ENCODE assay signal across 11 cellular contexts in the genomic region with DNA sequence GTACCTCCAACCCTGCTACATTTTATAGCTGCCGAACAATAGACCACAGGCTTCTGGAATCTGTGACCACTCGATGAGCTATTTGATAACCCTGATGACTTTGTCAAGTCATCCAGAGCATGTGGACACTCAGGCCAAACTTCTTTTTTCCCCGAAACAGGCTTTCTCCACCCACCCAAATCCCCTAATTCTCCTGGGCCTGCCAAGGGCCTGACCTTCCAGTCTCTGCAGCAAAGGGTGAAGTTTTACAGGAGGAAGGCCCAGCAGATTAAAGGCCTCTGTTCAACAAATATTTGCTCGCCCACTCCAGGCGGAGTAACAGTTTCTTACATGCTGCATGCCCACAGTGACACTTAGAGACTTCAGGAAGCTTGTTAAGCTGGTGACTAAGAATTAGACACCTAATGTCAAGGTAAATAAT. TPM values are rescaled to one million over a fixed set of nuclear protein-coding genes. Genes with fewer than 3 reads are reported as not detected.
DNase-seq lines count a peak whose midpoint lies in the region; ATAC-seq and TF ChIP-seq lines count a peak whose summit lies in the region.
"Had no signal": no experiment of that assay in that cellular context is flagged by ENCODE, and none has a peak within 500 bp of the region (broad histone marks: within the 10 kb centered on the region; RNA-seq: fewer than 3 reads in every experiment).

No MANE protein-coding gene starts in this region.

- H3K4me1 Mint-ChIP-seq in osteocyte (ENCODE audit: unreplicated experiment): peaks cover 37% of the 10 kb centered on the region
- peaks cover 12% of the 10 kb centered on the region for H3K4me1 Mint-ChIP-seq in activated T-helper 1 cell treated with anti-CD3 and anti-CD28 coated beads, Interleukin-12 subunit alpha, Interleukin-12 subunit beta, Interleukin-2, Interleukin-4 antibody, amounts not matched to agents 30 ng/mL and 10 ng/mL and 1 ng/mL, durations not matched to agents 14 hours and 24 hours and 36 hours (ENCODE audit: low read depth)

- H3K27me3 Mint-ChIP-seq in osteocyte (ENCODE audit: unreplicated experiment): peaks cover 12% of the 10 kb centered on the region
- H3K27me3 Mint-ChIP-seq in activated T-helper 1 cell treated with anti-CD3 and anti-CD28 coated beads, Interleukin-12 subunit alpha, Interleukin-12 subunit beta, Interleukin-2, Interleukin-4 antibody, amounts not matched to agents 30 ng/mL and 10 ng/mL and 1 ng/mL, durations not matched to agents 14 hours and 24 hours and 36 hours (ENCODE audit: insufficient read depth): peaks cover 66% of the 10 kb centered on the region

- POLR2A ChIA-PET in AG04449 (lab: Yijun Ruan, JAX): interaction anchor here (2.2 to 3.0 kb wide), 3 partner anchors 115 to 129 kb away, joined by 8 to 11 read pairs (median 9); no protein-coding TSS in a partner anchor

- DNase-seq in AG04449 (ENCODE audit: low read depth, low spot score) (no peak), LHCN-M2 (ENCODE audit: low read depth) (peak; percentile 63), epithelial cell of proximal tubule (ENCODE audit: low read depth) (no peak), osteocyte (ENCODE audit: extremely low spot score, unreplicated experiment) (no peak), GM13977 (ENCODE audit: low spot score) (no peak)
- no peak for DNase-seq in activated T-helper 1 cell treated with anti-CD3 and anti-CD28 coated beads, Interleukin-12 subunit alpha, Interleukin-12 subunit beta, Interleukin-2, Interleukin-4 antibody, amounts not matched to agents 30 ng/mL and 10 ng/mL and 1 ng/mL, durations not matched to agents 14 hours and 24 hours and 36 hours (ENCODE audit: low spot score)
- DNase-seq: CD8-positive, alpha-beta memory T cell; NCI-H446 treated with DMSO at 0.1 percent for 48 hours had no signal

- intact Hi-C loops in activated T-helper 1 cell treated with anti-CD3 and anti-CD28 coated beads, Interleukin-12 subunit alpha, Interleukin-12 subunit beta, Interleukin-2, Interleukin-4 antibody, amounts not matched to agents 30 ng/mL and 10 ng/mL and 1 ng/mL, durations not matched to agents 14 hours and 24 hours and 36 hours (cut with micrococcal nuclease): loop anchor here (2.0 to 5.0 kb wide), 2 partner anchors 31 to 55 kb away; no protein-coding TSS in a partner anchor

- ATAC-seq in GM21367 (IDR thresholded peaks at IDR 0.05; ENCODE audit: unreplicated experiment): no peak
- no peak for ATAC-seq in GM21515 (IDR thresholded peaks at IDR 0.05; ENCODE audit: unreplicated experiment)

- H3K4me3 ChIP-seq in AG04449 (ENCODE audit: low read depth, low read length): peak overlapping the region; percentile 83
- no peak overlapping the region for H3K4me3 ChIP-seq in epithelial cell of proximal tubule (ENCODE audit: low read depth, low read length)

- no peaks in the 10 kb centered on the region for H3K36me3 Mint-ChIP-seq in osteocyte (ENCODE audit: unreplicated experiment)
- H3K36me3 Mint-ChIP-seq in activated T-helper 1 cell treated with anti-CD3 and anti-CD28 coated beads, Interleukin-12 subunit alpha, Interleukin-12 subunit beta, Interleukin-2, Interleukin-4 antibody, amounts not matched to agents 30 ng/mL and 10 ng/mL and 1 ng/mL, durations not matched to agents 14 hours and 24 hours and 36 hours (ENCODE audit: low read depth): no peaks in the 10 kb centered on the region
- H3K36me3 Mint-ChIP-seq: CD8-positive, alpha-beta memory T cell had no signal

- H3K27ac Mint-ChIP-seq in osteocyte (ENCODE audit: unreplicated experiment): no peak overlapping the region
- H3K27ac Mint-ChIP-seq in activated T-helper 1 cell treated with anti-CD3 and anti-CD28 coated beads, Interleukin-12 subunit alpha, Interleukin-12 subunit beta, Interleukin-2, Interleukin-4 antibody, amounts not matched to agents 30 ng/mL and 10 ng/mL and 1 ng/mL, durations not matched to agents 14 hours and 24 hours and 36 hours: no peak overlapping the region
- H3K27ac Mint-ChIP-seq: T-helper 1 cell treated with Interleukin-12 subunit alpha and Interleukin-12 subunit beta and Interleukin-4 antibody, amounts not matched to agents 30 μg/mL and 1 μg/mL, for 36 hours had no signal

- no peaks in the 10 kb centered on the region for H3K9me3 Mint-ChIP-seq in osteocyte (ENCODE audit: unreplicated experiment)
- H3K9me3 Mint-ChIP-seq in activated T-helper 1 cell treated with anti-CD3 and anti-CD28 coated beads, Interleukin-12 subunit alpha, Interleukin-12 subunit beta, Interleukin-2, Interleukin-4 antibody, amounts not matched to agents 30 ng/mL and 10 ng/mL and 1 ng/mL, durations not matched to agents 14 hours and 24 hours and 36 hours: no peaks in the 10 kb centered on the region
- H3K9me3 Mint-ChIP-seq: CD8-positive, alpha-beta memory T cell; T-helper 1 cell treated with Interleukin-12 subunit alpha and Interleukin-12 subunit beta and Interleukin-4 antibody, amounts not matched to agents 30 μg/mL and 1 μg/mL, for 36 hours had no signal

- in situ Hi-C loops in GM13977 (cut with MboI; ENCODE audit: low pct_unique_long_range_greater_than_20kb, low sequenced_read_pairs, unreplicated experiment): no loop called here

- H3K4me3 Mint-ChIP-seq in osteocyte (ENCODE audit: unreplicated experiment): peak overlapping the region; percentile 72
- H3K4me3 Mint-ChIP-seq in activated T-helper 1 cell treated with anti-CD3 and anti-CD28 coated beads, Interleukin-12 subunit alpha, Interleukin-12 subunit beta, Interleukin-2, Interleukin-4 antibody, amounts not matched to agents 30 ng/mL and 10 ng/mL and 1 ng/mL, durations not matched to agents 14 hours and 24 hours and 36 hours: no peak overlapping the region
- H3K4me3 Mint-ChIP-seq: T-helper 1 cell treated with Interleukin-12 subunit alpha and Interleukin-12 subunit beta and Interleukin-4 antibody, amounts not matched to agents 30 μg/mL and 1 μg/mL, for 36 hours had no signal

- CTCF ChIA-PET in AG04449 (lab: Yijun Ruan, JAX): interaction anchor here (0.7 to 1.7 kb wide), 4 partner anchors 59 to 184 kb away, joined by 3 to 6 read pairs (median 4); no protein-coding TSS in a partner anchor

- TF ChIP-seq CTCF in AG04449 (IDR thresholded peaks at IDR 0.05; ENCODE audit: insufficient read depth, low read length, missing control alignments) (no peak), epithelial cell of proximal tubule (conservative IDR thresholded peaks at IDR 0.05; ENCODE audit: low read depth, low read length) (peak; percentile 8), osteocyte (IDR thresholded peaks at IDR 0.05) (no peak), GM13977 (IDR thresholded peaks at IDR 0.05; ENCODE audit: extremely low read depth, insufficient read depth, missing control alignments) (no peak)

RNA-seq across cellular contexts. Expression of a gene that starts 2.0 kb away (rescaled TPM):
- total RNA-seq in LHCN-M2 (2014; rRNA removed) (12.1 and 12.8 TPM in 2 replicates), epithelial cell of proximal tubule (3.3 and 7.3 TPM in 2 replicates), osteocyte (7.5 and 7.7 TPM in 2 replicates)
- polyA plus RNA-seq in LHCN-M2 (2012): 12.1 TPM
- 0.15 and 0.31 TPM in 2 replicates for total RNA-seq in activated T-helper 1 cell treated with anti-CD3 and anti-CD28 coated beads, Interleukin-12 subunit alpha, Interleukin-12 subunit beta, Interleukin-2, Interleukin-4 antibody, amounts not matched to agents 30 ng/mL and 10 ng/mL and 1 ng/mL, durations not matched to agents 14 hours and 24 hours and 36 hours
- polyA plus RNA-seq: CD8-positive, alpha-beta memory T cell had no signal
